Comparison of ENCODE assay signal across 17 cellular contexts in the genomic region with DNA sequence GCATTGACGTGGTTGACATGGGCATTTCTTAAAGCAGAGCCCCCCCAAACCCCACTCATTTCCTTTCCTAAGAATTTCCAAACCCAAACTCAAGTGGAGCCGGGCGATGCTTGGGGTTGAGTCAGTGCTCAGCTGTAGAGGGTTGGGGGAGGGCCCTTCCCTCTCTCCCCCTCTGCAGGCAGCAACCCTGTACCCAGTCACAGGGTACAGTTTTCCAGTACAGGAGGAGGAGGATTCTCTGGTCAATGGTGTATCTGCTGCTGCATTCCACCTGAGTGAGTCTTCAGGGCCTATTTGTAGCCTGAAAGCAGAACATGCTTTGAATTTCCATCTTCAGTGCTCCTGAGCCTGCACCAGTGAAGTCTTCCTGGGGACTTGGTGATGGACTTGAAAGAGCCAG. TPM values are rescaled to one million over a fixed set of nuclear protein-coding genes. Genes with fewer than 3 reads are reported as not detected.
DNase-seq lines count a peak whose midpoint lies in the region; TF ChIP-seq lines count a peak whose summit lies in the region.
"Had no signal": no experiment of that assay in that cellular context is flagged by ENCODE, and none has a peak within 500 bp of the region (broad histone marks: within the 10 kb centered on the region; RNA-seq: fewer than 3 reads in every experiment).

No MANE protein-coding gene starts in this region.

- no peaks in the 10 kb centered on the region for H3K79me2 ChIP-seq in GM23248 (ENCODE audit: insufficient read depth)

- H3K4me3 Mint-ChIP-seq in mesothelial cell of epicardium = no peak overlapping the region

- in situ Hi-C loops in GM23248 (cut with MboI) = no loop called here

- peaks cover 49% of the 10 kb centered on the region for H3K4me1 Mint-ChIP-seq in mesothelial cell of epicardium

- H3K27ac ChIP-seq in GM23248 = no peak overlapping the region
- H3K27ac ChIP-seq: BLaER1, epithelial cell of prostate had no signal

- H3K27me3 ChIP-seq in GM23248 (replicated peaks; ENCODE audit: insufficient read depth) = no peaks in the 10 kb centered on the region
- H3K27me3 ChIP-seq: BLaER1 had no signal

- no peak overlapping the region for H3K4me2 ChIP-seq in GM23248 (ENCODE audit: unreplicated experiment)
- H3K4me2 ChIP-seq: BLaER1 had no signal

- H3K4me1 ChIP-seq in GM23248 (ENCODE audit: insufficient read depth) = peaks cover 33% of the 10 kb centered on the region

- H3K27ac Mint-ChIP-seq in mesothelial cell of epicardium = no peak overlapping the region

- peaks cover 20% of the 10 kb centered on the region for H3F3A ChIP-seq in GM23248 (ENCODE audit: insufficient read depth)

- H2AFZ ChIP-seq in GM23248 = no peak overlapping the region

- no peak overlapping the region for H3K4me3 ChIP-seq in GM23248
- H3K4me3 ChIP-seq: BLaER1, K562 had no signal

- H3K36me3 ChIP-seq in GM23248 (ENCODE audit: low read depth) = no peaks in the 10 kb centered on the region
- H3K36me3 ChIP-seq: BLaER1 had no signal

- WGBS in GM23248 (ENCODE audit: low coverage in 1 of 2, low lambda C conversion rate in 2 of 2, missing lambda C conversion rate in 2 of 2), 2 experiments = 83 to 89% methylated on average over 3 of the region's 3 CpGs

- no peak overlapping the region for H3K9ac ChIP-seq in GM23248
- H3K9ac ChIP-seq: BLaER1 had no signal

- TF ChIP-seq CTCF in mesothelial cell of epicardium (IDR thresholded peaks at IDR 0.05; ENCODE audit: unreplicated experiment) = no peak

- H3K9me3 Mint-ChIP-seq in mesothelial cell of epicardium = no peaks in the 10 kb centered on the region

- H3K27me3 Mint-ChIP-seq in mesothelial cell of epicardium (ENCODE audit: low read depth) = no peaks in the 10 kb centered on the region

- no peaks in the 10 kb centered on the region for H3K36me3 Mint-ChIP-seq in mesothelial cell of epicardium

- H3K9me3 ChIP-seq in GM23248 (ENCODE audit: low read depth) = no peaks in the 10 kb centered on the region
- H3K9me3 ChIP-seq: BLaER1 had no signal

- no peaks in the 10 kb centered on the region for H3K9me2 ChIP-seq in GM23248 (ENCODE audit: insufficient read depth)

- no peaks in the 10 kb centered on the region for H4K20me1 ChIP-seq in GM23248 (ENCODE audit: insufficient read depth)
- H4K20me1 ChIP-seq: BLaER1 had no signal

- DNase-seq in GM23248 (peak; percentile 32), RPMI7951 (ENCODE audit: low read depth) (peak; percentile 17), glomerular visceral epithelial cell (ENCODE audit: extremely low spot score) (peak; percentile 47), renal cortical epithelial cell (ENCODE audit: low read depth) (peak; percentile 51), mesothelial cell of epicardium (ENCODE audit: low spot score in 2 of 2, unreplicated experiment in 2 of 2) (no peak), DMS79 treated with DMSO at 0.1 percent for 48 hours (lab: John Stamatoyannopoulos, UW) (no peak), Kasumi-1 (lab: John Stamatoyannopoulos, UW) (no peak)
- DNase-seq: activated CD4-positive, alpha-beta T cell treated with anti-CD3 and anti-CD28 coated beads, Interleukin-2, amount 50 U/mL, for 1 hour; aorta; GF-D8; kidney; NCI-H1048; NCI-H526 treated with DMSO at 0.1 percent for 48 hours; stimulated activated CD4-positive, alpha-beta T cell treated with anti-CD3 and anti-CD28 coated beads, Interleukin-4, amount 100 ng/mL, for 24 hours had no signal

RNA-seq across cellular contexts. Expression of a gene that starts 55.8 kb away (rescaled TPM):
- 0.25 TPM in 1 of 2 replicates, not detected in the other for total RNA-seq in GM23248 (2014; rRNA removed; shearing (Covaris generic))
- polyA plus RNA-seq in GM23248 (2016; fragmentation: Nextera tagmentation; extraction: Ambion mirVana) = not detected in 2 replicates
- total RNA-seq in RPMI7951 (2014; rRNA removed; shearing (Covaris generic)) = 0.10 TPM in 1 of 2 replicates, not detected in the other
- total RNA-seq in renal cortical epithelial cell = 1.0 and 2.4 TPM in 2 replicates
- 2.3 to 2.6 TPM (median 2.3 TPM) in 3 replicates for total RNA-seq in mesothelial cell of epicardium
- total RNA-seq: K562 had no signal
- polyA plus RNA-seq: K562 had no signal

Comparison
In these comparisons a context has a peak if more than half of its experiments do, and no peak if none do; other contexts are left out.
1. DNase-seq: peak in GM23248 (single experiment), RPMI7951 (single experiment), glomerular visceral epithelial cell (single experiment) and renal cortical epithelial cell (single experiment); none in mesothelial cell of epicardium (0 of 2), DMS79 treated with DMSO at 0.1 percent for 48 hours (single experiment) and Kasumi-1 (0 of 2).